In genomic region chr14:31419179-31420012, GRCh38 we compare ENCODE assay signal across 8 cellular contexts. TPM values are rescaled to one million over a fixed set of nuclear protein-coding genes. Genes with fewer than 3 reads are reported as not detected.
DNase-seq lines count a peak whose midpoint lies in the region; ATAC-seq and TF ChIP-seq lines count a peak whose summit lies in the region.

No MANE protein-coding gene starts in this region.

- H3K27ac ChIP-seq in SJSA1 (peak overlapping the region; percentile 28; the same call in 1 of the 2 replicates), psoas muscle (peak overlapping the region; percentile 91)

- no peak for ATAC-seq in psoas muscle
- no peak for ATAC-seq in HG03175 (IDR thresholded peaks at IDR 0.05; ENCODE audit: unreplicated experiment)
- ATAC-seq in HG03139 (IDR thresholded peaks at IDR 0.05; ENCODE audit: unreplicated experiment) = no peak

- H3K27me3 ChIP-seq in SJSA1 (replicated peaks) (no peaks in the 10 kb centered on the region), psoas muscle (ENCODE audit: insufficient read depth in 3 of 3, low read length in 2 of 3) (no peaks in the 10 kb centered on the region)

- 6 to 7% (median 7%) methylated on average over 15 of the region's 15 CpGs for WGBS in psoas muscle, 3 donors

- H3K9me3 ChIP-seq in SJSA1 (replicated peaks) (no peaks in the 10 kb centered on the region), psoas muscle (no peaks in the 10 kb centered on the region)

- DNase-seq in SIG-M5 treated with dmso at 0.1 percent for 504 hours (lab: John Stamatoyannopoulos, UW; ENCODE audit: unreplicated experiment) (peak; percentile 22), SIG-M5 (lab: John Stamatoyannopoulos, UW) (no peak), SJSA1 (ENCODE audit: low read depth in 1 of 2, low spot score in 2 of 2) (peak in 1 of 2 experiments; percentile 37), fibroblast of mammary gland (ENCODE audit: low read depth) (peak; percentile 50), psoas muscle (no peak), SKM-1 (lab: John Stamatoyannopoulos, UW; ENCODE audit: unreplicated experiment) (no peak)

- H3K4me3 ChIP-seq in SJSA1 = peak overlapping the region; percentile 74
- H3K4me3 ChIP-seq in fibroblast of mammary gland (ENCODE audit: control insufficient read depth, low read depth, low read length) = peak overlapping the region; percentile 99
- peak overlapping the region; percentile 95 for H3K4me3 ChIP-seq in psoas muscle

- no peak for TF ChIP-seq CTCF in fibroblast of mammary gland (conservative IDR thresholded peaks at IDR 0.05; ENCODE audit: control insufficient read depth, insufficient read depth, low read depth, low read length)
- TF ChIP-seq CTCF in psoas muscle (IDR thresholded peaks at IDR 0.05) = no peak

- intact Hi-C loops in psoas muscle (cut with DNase I) = loop anchor here in 1 of 2 donors (5.0 kb wide), 1 partner anchor 38 kb away; the partner anchor contains the start of gene DTD2

- H3K4me1 ChIP-seq in SJSA1 (replicated peaks) (peaks cover 10% of the 10 kb centered on the region), psoas muscle (peaks cover 17% of the 10 kb centered on the region)

- H3K36me3 ChIP-seq in SJSA1 = peaks cover 4% of the 10 kb centered on the region; the same call in 1 of the 2 replicates
- H3K36me3 ChIP-seq in psoas muscle (ENCODE audit: insufficient read depth in 1 of 2, low read depth in 1 of 2) = peaks cover 0 to 2% of the 10 kb centered on the region in 2 donors

RNA-seq across cellular contexts. Expression of gene HEATR5A, which starts 1.0 kb away (rescaled TPM):
- 23.4 and 24.5 TPM in 2 replicates for total RNA-seq in SJSA1 (2014; rRNA removed; shearing (Covaris generic))
- total RNA-seq in psoas muscle = 10 to 100 TPM; 21.5 to 40.4 (median 29.9) TPM
- 10 to 100 TPM; 10.2 to 19.5 (median 16.3) TPM for polyA plus RNA-seq in psoas muscle

RNA-seq across cellular contexts. Expression of gene DTD2, which starts 37.9 kb away (rescaled TPM):
- 30.4 and 48.7 TPM in 2 replicates for total RNA-seq in SJSA1 (2014; rRNA removed; shearing (Covaris generic))
- 1 to 10 TPM; 2.1 to 4.2 (median 3.3) TPM for total RNA-seq in psoas muscle
- 1 to 10 TPM; 6.6 to 9.5 (median 6.6) TPM for polyA plus RNA-seq in psoas muscle

Comparison
In these comparisons a context has a peak if more than half of its experiments do, and no peak if none do; other contexts are left out.
1. DNase-seq: peak in SIG-M5 treated with dmso at 0.1 percent for 504 hours (single experiment) and fibroblast of mammary gland (single experiment); none in SIG-M5 (single experiment), psoas muscle (0 of 2) and SKM-1 (single experiment).
2. Peak in every context shown above with its lines, with median percentiles within 50 percentile points of each other: H3K4me3 ChIP-seq.